ENCODE assay signal across 11 cellular contexts in genomic region chr7:14834456-14834855, GRCh38.
DNase-seq lines count a peak whose midpoint lies in the region; ATAC-seq lines count a peak whose summit lies in the region.
"Had no signal": no experiment of that assay in that cellular context is flagged by ENCODE, and none has a peak within 500 bp of the region (broad histone marks: within the 10 kb centered on the region; RNA-seq: fewer than 3 reads in every experiment).

No MANE protein-coding gene starts in this region.

- no peak overlapping the region for H3K4me3 ChIP-seq in iPS-20b (ENCODE audit: low read length)
- H3K4me3 ChIP-seq: spleen had no signal

- H3K27ac Mint-ChIP-seq in activated T-cell treated with anti-CD3 and anti-CD28 coated beads, Interleukin-2, amount 50 U/mL, for 24 hours = no peak overlapping the region

- H3K36me3 Mint-ChIP-seq in activated T-cell treated with anti-CD3 and anti-CD28 coated beads, Interleukin-2, amount 50 U/mL, for 24 hours (ENCODE audit: low read depth) = no peaks in the 10 kb centered on the region

- no peak overlapping the region for H3K4me3 Mint-ChIP-seq in activated T-cell treated with anti-CD3 and anti-CD28 coated beads, Interleukin-2, amount 50 U/mL, for 24 hours

- H3K27me3 ChIP-seq in iPS-20b (ENCODE audit: insufficient read depth, low read length) = no peaks in the 10 kb centered on the region
- H3K27me3 ChIP-seq: spleen had no signal

- H3K27me3 Mint-ChIP-seq in activated T-cell treated with anti-CD3 and anti-CD28 coated beads, Interleukin-2, amount 50 U/mL, for 24 hours = no peaks in the 10 kb centered on the region

- H3K4me1 Mint-ChIP-seq in activated T-cell treated with anti-CD3 and anti-CD28 coated beads, Interleukin-2, amount 50 U/mL, for 24 hours (ENCODE audit: low read depth) = no peaks in the 10 kb centered on the region

- DNase-seq in RPMI7951 (ENCODE audit: low read depth) (peak; percentile 24), activated gamma-delta T cell (lab: John Stamatoyannopoulos, UW) (no peak), putamen (ENCODE audit: low spot score) (no peak)
- DNase-seq in activated CD4-positive, CD25-positive, alpha-beta regulatory T cell treated with anti-CD3 and anti-CD28 coated beads, Interleukin-2, amount 50 U/mL, for 72 hours = no peak
- no peak for DNase-seq in activated T-cell treated with anti-CD3 and anti-CD28 coated beads, Interleukin-2, amount 50 U/mL, for 24 hours
- DNase-seq: central memory CD4-positive, alpha-beta T cell; NCI-H526 treated with DMSO at 0.1 percent for 48 hours; spleen had no signal

- peaks cover 50% of the 10 kb centered on the region for H3K4me1 ChIP-seq in iPS-20b (ENCODE audit: insufficient read depth, low read length)
- H3K4me1 ChIP-seq: spleen had no signal

- H3K36me3 ChIP-seq in iPS-20b (ENCODE audit: insufficient read depth, low read depth, low read length) = no peaks in the 10 kb centered on the region
- H3K36me3 ChIP-seq: spleen had no signal

- no peaks in the 10 kb centered on the region for H3K9me3 Mint-ChIP-seq in activated T-cell treated with anti-CD3 and anti-CD28 coated beads, Interleukin-2, amount 50 U/mL, for 24 hours

- H3K9me3 ChIP-seq in iPS-20b (ENCODE audit: insufficient read depth, low read depth, low read length) = no peaks in the 10 kb centered on the region
- H3K9me3 ChIP-seq: spleen had no signal

- H3K27ac ChIP-seq in iPS-20b (ENCODE audit: low read length) = peak overlapping the region; percentile 46
- H3K27ac ChIP-seq: spleen had no signal

- no peak overlapping the region for H3K9ac ChIP-seq in iPS-20b (ENCODE audit: low read depth, low read length)

- ATAC-seq in GM18508 (IDR thresholded peaks at IDR 0.05; ENCODE audit: insufficient read depth, unreplicated experiment) = peak; percentile 51
- peak; percentile 54 for ATAC-seq in HG02642 (IDR thresholded peaks at IDR 0.05; ENCODE audit: poor library complexity, unreplicated experiment)
